In the genomic region with DNA sequence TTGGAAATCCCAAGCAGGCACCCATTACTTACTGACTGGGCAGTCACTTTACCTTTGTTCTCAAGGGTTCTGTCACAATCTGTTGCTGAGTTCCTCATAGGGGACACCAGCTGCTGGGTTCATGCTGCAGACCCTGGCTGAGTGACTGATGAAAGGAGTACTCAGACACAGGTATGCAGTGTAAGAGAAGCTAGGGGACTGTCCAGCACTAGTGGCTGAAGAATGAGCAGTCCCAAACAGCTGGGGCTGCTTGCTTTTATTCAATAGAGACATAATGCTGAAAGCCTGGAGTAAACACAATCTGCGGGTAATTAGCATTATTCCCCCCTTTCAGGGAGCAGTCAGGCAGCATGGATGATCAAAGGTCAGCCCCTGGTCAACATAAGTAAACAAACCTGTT, we compare ENCODE assay signal across 13 cellular contexts. TPM values are rescaled to one million over a fixed set of nuclear protein-coding genes. Genes with fewer than 3 reads are reported as not detected.
"Had no signal": no experiment of that assay in that cellular context is flagged by ENCODE, and none has a peak within 500 bp of the region (broad histone marks: within the 10 kb centered on the region; RNA-seq: fewer than 3 reads in every experiment).

No MANE protein-coding gene starts in this region.

RNA-seq across cellular contexts. Expression of gene GC, which starts 25.9 kb away (rescaled TPM):
- total RNA-seq: activated B cell treated with CpG ODN at 0.5 μM for 24 hours; activated CD4-positive, alpha-beta memory T cell treated with anti-CD3 and anti-CD28 coated beads for 36 hours; activated CD4-positive, alpha-beta memory T cell treated with anti-CD3 and anti-CD28 coated beads, Interleukin-2, amount 10 ng/mL, durations not matched to agents 7 days and 5 days; activated CD4-positive, alpha-beta T cell treated with anti-CD3 and anti-CD28 coated beads for 36 hours; activated CD4-positive, alpha-beta T cell treated with anti-CD3 and anti-CD28 coated beads, Interleukin-2, amount 10 ng/mL, durations not matched to agents 24 days and 14 days; activated CD4-positive, alpha-beta T cell treated with anti-CD3 and anti-CD28 coated beads, Interleukin-2, amount 10 ng/mL, durations not matched to agents 7 days and 5 days; activated CD8-positive, alpha-beta memory T cell treated with anti-CD3 and anti-CD28 coated beads for 36 hours; activated CD8-positive, alpha-beta memory T cell treated with anti-CD3 and anti-CD28 coated beads, Interleukin-2, amount 10 ng/mL, durations not matched to agents 7 days and 5 days; activated CD8-positive, alpha-beta T cell treated with anti-CD3 and anti-CD28 coated beads for 36 hours; activated CD8-positive, alpha-beta T cell treated with anti-CD3 and anti-CD28 coated beads, Interleukin-2, amount 10 ng/mL, durations not matched to agents 7 days and 5 days; T-helper 1 cell treated with Interleukin-12 subunit alpha and Interleukin-12 subunit beta and Interleukin-4 antibody, amounts not matched to agents 30 ng/mL and 1 ng/mL, for 36 hours; T-helper 17 cell; T-helper 2 cell treated with Interferon-gamma antibody and Interleukin-4, amounts not matched to agents 100 ng/mL and 5 ng/mL, for 36 hours had no signal
